Comparison of ENCODE assay signal across 12 cellular contexts in the genomic region with DNA sequence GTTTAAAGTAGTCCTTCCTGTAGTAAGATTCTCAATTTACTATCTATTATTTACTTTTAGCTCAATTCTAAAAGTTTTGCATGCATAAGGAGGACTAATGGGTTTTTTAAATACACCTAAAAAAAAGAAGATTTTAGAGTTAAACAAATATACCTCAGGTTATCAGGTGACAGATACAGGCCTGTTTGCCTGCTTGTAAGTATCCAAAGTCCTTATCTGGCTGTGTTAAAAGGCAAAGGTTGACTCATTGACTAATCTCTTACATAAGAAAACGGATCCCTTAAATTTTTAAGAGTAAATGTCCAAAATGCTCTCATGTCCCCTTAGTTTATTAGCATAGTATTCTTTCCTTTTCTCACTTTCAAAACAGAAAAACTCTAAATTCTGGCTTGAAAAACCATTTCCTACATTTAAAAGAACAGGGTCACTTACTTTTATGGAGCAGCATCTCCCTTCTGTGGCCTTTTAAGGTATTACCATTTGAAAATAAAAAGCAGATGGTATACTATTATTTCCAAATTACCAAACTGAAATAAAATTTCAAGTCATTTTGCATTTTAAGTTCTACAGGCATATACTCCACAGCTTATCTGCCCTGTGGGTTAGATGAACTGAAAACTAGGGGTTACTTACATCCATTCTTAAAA. TPM values are rescaled to one million over a fixed set of nuclear protein-coding genes. Genes with fewer than 3 reads are reported as not detected.
DNase-seq lines count a peak whose midpoint lies in the region; ATAC-seq, FAIRE-seq and TF ChIP-seq lines count a peak whose summit lies in the region.
"Had no signal": no experiment of that assay in that cellular context is flagged by ENCODE, and none has a peak within 500 bp of the region (broad histone marks: within the 10 kb centered on the region; RNA-seq: fewer than 3 reads in every experiment).

No MANE protein-coding gene starts in this region.

- peak overlapping the region; percentile 42 for H3K27ac Mint-ChIP-seq in activated T-cell treated with anti-CD3 and anti-CD28 coated beads, Interleukin-2, amount 50 U/mL, for 72 hours
- H3K27ac Mint-ChIP-seq: dendritic cell treated with granulocyte-macrophage colony-stimulating factor and Interleukin-4, amounts not matched to agents 40 ng/mL and 50 ng/mL, for 4 days had no signal

- 50 to 76% methylated on average over 1 of the region's 1 CpG for WGBS in upper lobe of left lung, 2 donors

- no peak overlapping the region for H3K4me3 ChIP-seq in RWPE2 (ENCODE audit: severe bottlenecking)
- H3K4me3 ChIP-seq in upper lobe of left lung = no peak overlapping the region

- TF ChIP-seq EP300 in upper lobe of left lung (IDR thresholded peaks at IDR 0.05) = no peak

- H3K27me3 ChIP-seq in RWPE2 (ENCODE audit: insufficient read depth, poor library complexity, severe bottlenecking) (no peaks in the 10 kb centered on the region), upper lobe of left lung (no peaks in the 10 kb centered on the region)

- H3K27me3 Mint-ChIP-seq in activated T-cell treated with anti-CD3 and anti-CD28 coated beads, Interleukin-2, amount 50 U/mL, for 72 hours (ENCODE audit: low read depth) = no peaks in the 10 kb centered on the region
- H3K27me3 Mint-ChIP-seq: dendritic cell treated with granulocyte-macrophage colony-stimulating factor and Interleukin-4, amounts not matched to agents 40 ng/mL and 50 ng/mL, for 4 days had no signal

- no peak overlapping the region for H3K4me3 Mint-ChIP-seq in activated T-cell treated with anti-CD3 and anti-CD28 coated beads, Interleukin-2, amount 50 U/mL, for 72 hours
- H3K4me3 Mint-ChIP-seq: dendritic cell treated with granulocyte-macrophage colony-stimulating factor and Interleukin-4, amounts not matched to agents 40 ng/mL and 50 ng/mL, for 4 days had no signal

- no peak for TF ChIP-seq POLR2A in upper lobe of left lung (IDR thresholded peaks at IDR 0.05)

- H3K27ac ChIP-seq in RWPE2 (ENCODE audit: poor library complexity, severe bottlenecking) = no peak overlapping the region
- H3K27ac ChIP-seq in upper lobe of left lung = no peak overlapping the region

- FAIRE-seq in frontal cortex (lab: Jason Lieb, UNC) = no peak

- peaks cover 2 to 19% of the 10 kb centered on the region in 2 donors for H3K36me3 Mint-ChIP-seq in activated T-cell treated with anti-CD3 and anti-CD28 coated beads, Interleukin-2, amount 50 U/mL, for 72 hours (ENCODE audit: insufficient read depth in 2 of 2)

- peaks cover 66% of the 10 kb centered on the region for H3K36me3 ChIP-seq in RWPE2 (ENCODE audit: low read depth)
- peaks cover 0 to 49% (median 5%) of the 10 kb centered on the region in 4 donors for H3K36me3 ChIP-seq in upper lobe of left lung

- peaks cover 39% of the 10 kb centered on the region for H3K4me1 Mint-ChIP-seq in activated T-cell treated with anti-CD3 and anti-CD28 coated beads, Interleukin-2, amount 50 U/mL, for 72 hours (ENCODE audit: low read depth)

- TF ChIP-seq CTCF in RWPE2 (IDR thresholded peaks at IDR 0.05; ENCODE audit: poor library complexity, severe bottlenecking) (peak; percentile 51), upper lobe of left lung (IDR thresholded peaks at IDR 0.05) (peak in 5 of 6 experiments; percentile 8 to 37 (median 30))

- no peak for DNase-seq in activated T-cell treated with anti-CD3 and anti-CD28 coated beads, Interleukin-2, amount 50 U/mL, for 72 hours
- DNase-seq in activated T-cell treated with anti-CD3 and anti-CD28 coated beads for 4 hours = no peak
- no peak for DNase-seq in RWPE2 (ENCODE audit: low spot score)
- DNase-seq in glomerular visceral epithelial cell (ENCODE audit: extremely low spot score) = peak; percentile 33
- DNase-seq in upper lobe of left lung = no peak
- DNase-seq in NCI-H2029 treated with DMSO at 0.1 percent for 48 hours (lab: John Stamatoyannopoulos, UW) = no peak
- DNase-seq in frontal cortex (ENCODE audit: low spot score in 2 of 2) = no peak
- DNase-seq: activated CD4-positive, alpha-beta T cell treated with anti-CD3 and anti-CD28 coated beads for 48 hours; NCI-H526; stimulated activated CD4-positive, alpha-beta T cell treated with anti-CD3 and anti-CD28 coated beads, Interleukin-4, amount 100 ng/mL, for 1 hour had no signal

- no peaks in the 10 kb centered on the region for H3K9me3 Mint-ChIP-seq in activated T-cell treated with anti-CD3 and anti-CD28 coated beads, Interleukin-2, amount 50 U/mL, for 72 hours
- H3K9me3 Mint-ChIP-seq: dendritic cell treated with granulocyte-macrophage colony-stimulating factor and Interleukin-4, amounts not matched to agents 40 ng/mL and 50 ng/mL, for 4 days had no signal

- ATAC-seq in activated T-cell treated with anti-CD3 and anti-CD28 coated beads, Interleukin-2, amount 50 U/mL, for 72 hours (replicated peaks in 1 of 2) = no peak
- no peak for ATAC-seq in RWPE2 (ENCODE audit: low read depth)
- ATAC-seq in upper lobe of left lung (ENCODE audit: low FRiP score in 2 of 2) = no peak
- ATAC-seq in GM18511 (IDR thresholded peaks at IDR 0.05; ENCODE audit: unreplicated experiment) = no peak

- H3K9me3 ChIP-seq in RWPE2 (ENCODE audit: severe bottlenecking) = no peaks in the 10 kb centered on the region
- no peaks in the 10 kb centered on the region for H3K9me3 ChIP-seq in upper lobe of left lung

- peaks cover 17% of the 10 kb centered on the region for H3K4me1 ChIP-seq in RWPE2 (ENCODE audit: insufficient read depth, poor library complexity, severe bottlenecking)
- peaks cover 12 to 21% (median 19%) of the 10 kb centered on the region in 4 donors for H3K4me1 ChIP-seq in upper lobe of left lung

RNA-seq across cellular contexts. Expression of a gene that starts 4.5 kb away (rescaled TPM):
- 10 to 100 TPM; 24.4 TPM for total RNA-seq in activated T-cell treated with anti-CD3 and anti-CD28 coated beads, Interleukin-2, amount 50 U/mL, for 72 hours
- total RNA-seq in upper lobe of left lung = 10 to 100 TPM; 10.0 to 32.0 (median 15.9) TPM
- 34.2 TPM for total RNA-seq in frontal cortex
